ENCODE assay signal across 21 cellular contexts in the genomic region with DNA sequence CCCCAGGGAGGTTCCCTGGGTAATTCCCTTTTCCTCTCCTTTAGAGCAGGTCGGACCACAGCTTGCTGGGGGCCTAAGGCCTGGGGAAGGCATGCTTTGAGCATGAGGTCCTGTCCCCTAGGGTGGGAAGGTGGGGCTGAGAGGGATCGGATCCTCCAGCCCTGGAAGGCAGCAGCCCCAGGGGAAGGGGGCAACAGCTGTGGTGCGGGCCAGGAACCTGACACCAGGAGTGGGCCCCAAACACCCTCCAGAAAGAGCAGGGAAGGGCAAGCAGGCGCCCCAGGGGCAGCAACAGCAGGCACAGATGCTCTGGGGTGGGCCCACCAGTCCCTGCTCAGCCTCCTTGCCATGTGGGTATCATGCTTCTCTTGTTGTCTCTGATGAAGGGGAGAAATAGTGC. TPM values are rescaled to one million over a fixed set of nuclear protein-coding genes. Genes with fewer than 3 reads are reported as not detected.
DNase-seq lines count a peak whose midpoint lies in the region; ATAC-seq and TF ChIP-seq lines count a peak whose summit lies in the region.
"Had no signal": no experiment of that assay in that cellular context is flagged by ENCODE, and none has a peak within 500 bp of the region (broad histone marks: within the 10 kb centered on the region; RNA-seq: fewer than 3 reads in every experiment).

No MANE protein-coding gene starts in this region.

- H3K27ac ChIP-seq in neural progenitor cell (no peak overlapping the region), psoas muscle (no peak overlapping the region)
- H3K27ac ChIP-seq: 22Rv1, C4-2B had no signal

- 68 to 71% (median 69%) methylated on average over 4 of the region's 4 CpGs for WGBS in psoas muscle, 3 donors

- no peak overlapping the region for H3K4me3 Mint-ChIP-seq in neural progenitor cell
- H3K4me3 Mint-ChIP-seq: B cell had no signal

- no peaks in the 10 kb centered on the region for H4K20me1 ChIP-seq in neural progenitor cell (ENCODE audit: low read depth)

- H3K4me2 ChIP-seq in neural progenitor cell, result no peak overlapping the region

- no peaks in the 10 kb centered on the region for H3K36me3 Mint-ChIP-seq in neural progenitor cell

- H3K36me3 ChIP-seq in neural progenitor cell (no peaks in the 10 kb centered on the region), psoas muscle (ENCODE audit: insufficient read depth in 1 of 2, low read depth in 1 of 2) (no peaks in the 10 kb centered on the region)

- DNase-seq in NCI-H82 (lab: John Stamatoyannopoulos, UW) (peak; percentile 40), NCI-H82 treated with DMSO at 0.1 percent for 48 hours (lab: John Stamatoyannopoulos, UW; ENCODE audit: unreplicated experiment) (no peak), NCI-H69 (lab: John Stamatoyannopoulos, UW) (peak; percentile 66), neural progenitor cell (ENCODE audit: low spot score) (no peak), NCI-H2196 treated with DMSO at 0.1 percent for 48 hours (lab: John Stamatoyannopoulos, UW; ENCODE audit: unreplicated experiment) (no peak), DMS79 treated with DMSO at 0.1 percent for 48 hours (lab: John Stamatoyannopoulos, UW) (no peak), psoas muscle (no peak)
- DNase-seq: CD8-positive, alpha-beta memory T cell; DMS153; GOT3; HCEC 1CT; NCI-H1048; NCI-H1417; NCI-H1694 treated with DMSO at 0.1 percent for 48 hours; NCI-H2081 treated with DMSO at 0.1 percent for 48 hours; NCI-H446 treated with DMSO at 0.1 percent for 48 hours had no signal

- peak overlapping the region; percentile 50 for H3K27ac Mint-ChIP-seq in neural progenitor cell
- H3K27ac Mint-ChIP-seq: B cell had no signal

- H3F3A ChIP-seq in neural progenitor cell (ENCODE audit: low read depth), result peaks cover 21% of the 10 kb centered on the region

- H3K4me3 ChIP-seq in neural progenitor cell, result no peak overlapping the region
- no peak overlapping the region for H3K4me3 ChIP-seq in psoas muscle

- no peaks in the 10 kb centered on the region for H3K79me2 ChIP-seq in neural progenitor cell (ENCODE audit: low read depth)

- H3K9me3 ChIP-seq in neural progenitor cell (ENCODE audit: low read depth) (no peaks in the 10 kb centered on the region), psoas muscle (no peaks in the 10 kb centered on the region)

- no peak for TF ChIP-seq POLR2A in GM18505 (IDR thresholded peaks at IDR 0.05; ENCODE audit: borderline replicate concordance, extremely low read depth, insufficient read depth, insufficient read length)

- H3K27me3 ChIP-seq in neural progenitor cell, result peaks cover 20% of the 10 kb centered on the region
- H3K27me3 ChIP-seq in psoas muscle (ENCODE audit: insufficient read depth in 3 of 3, low read length in 2 of 3), result peaks cover 0 to 4% (median 0%) of the 10 kb centered on the region in 3 donors

- ATAC-seq in GM18505 (IDR thresholded peaks at IDR 0.05; ENCODE audit: unreplicated experiment) (no peak), psoas muscle (no peak)
- ATAC-seq: SK-N-SH treated with all-trans-retinoic acid at 6 μM for 48 hours had no signal

- H3K4me1 Mint-ChIP-seq in neural progenitor cell, result peaks cover 9% of the 10 kb centered on the region

- no peak for TF ChIP-seq CTCF in neural progenitor cell (IDR thresholded peaks at IDR 0.05)
- TF ChIP-seq CTCF in psoas muscle (IDR thresholded peaks at IDR 0.05), result no peak

- intact Hi-C loops in psoas muscle (cut with DNase I), result no loop called here

- peaks cover 8% of the 10 kb centered on the region for H3K4me1 ChIP-seq in neural progenitor cell
- peaks cover 4% of the 10 kb centered on the region for H3K4me1 ChIP-seq in psoas muscle

- H3K9me3 Mint-ChIP-seq in neural progenitor cell, result no peaks in the 10 kb centered on the region
- H3K9me3 Mint-ChIP-seq: CD8-positive, alpha-beta memory T cell had no signal

- H3K27me3 Mint-ChIP-seq in neural progenitor cell (ENCODE audit: insufficient read depth, low read depth), result peaks cover 21% of the 10 kb centered on the region
- H3K27me3 Mint-ChIP-seq: B cell; CD8-positive, alpha-beta memory T cell had no signal

- H3K9ac ChIP-seq in neural progenitor cell, result no peak overlapping the region

- no peak overlapping the region for H2AFZ ChIP-seq in neural progenitor cell (replicated peaks)

RNA-seq across cellular contexts. Expression of a gene that starts 3.2 kb away (rescaled TPM):
- total RNA-seq in neural progenitor cell (ENCODE audit: low replicate concordance), result 2.4 and 3.6 TPM in 2 replicates
- total RNA-seq in psoas muscle, result under 1 TPM; 0.10 to 0.30 (median 0.12) TPM
- polyA plus RNA-seq in psoas muscle, result under 1 TPM; 0.09 to 0.22 (median 0.11) TPM

RNA-seq across cellular contexts. Expression of a gene that starts 59.8 kb away (rescaled TPM):
- total RNA-seq in neural progenitor cell (ENCODE audit: low replicate concordance) (0.41 and 1.3 TPM in 2 replicates), psoas muscle (1 to 10 TPM; 1.9 to 2.7 (median 2.4) TPM)
- 1 to 10 TPM; 1.3 to 2.9 (median 1.4) TPM for polyA plus RNA-seq in psoas muscle

Comparison
In these comparisons a context has a peak if more than half of its experiments do, and no peak if none do; other contexts are left out.
1. DNase-seq: peak in NCI-H82 (single experiment) and NCI-H69 (single experiment); none in NCI-H82 treated with DMSO at 0.1 percent for 48 hours (single experiment), neural progenitor cell (single experiment), NCI-H2196 treated with DMSO at 0.1 percent for 48 hours (single experiment), DMS79 treated with DMSO at 0.1 percent for 48 hours (single experiment) and psoas muscle (0 of 2).